ENCODE assay signal across 7 cellular contexts in genomic region chr20:59850018-59850641, GRCh38.
DNase-seq lines count a peak whose midpoint lies in the region; ATAC-seq, FAIRE-seq and TF ChIP-seq lines count a peak whose summit lies in the region.

No MANE protein-coding gene starts in this region.

- H3K36me3 Mint-ChIP-seq in effector memory CD8-positive, alpha-beta T cell (ENCODE audit: insufficient read depth), result no peaks in the 10 kb centered on the region

- DNase-seq in GM12892 (ENCODE audit: insufficient read length) (no peak), NCI-H1105 (lab: John Stamatoyannopoulos, UW) (peak; percentile 27), iris pigment epithelial cell (ENCODE audit: low read depth) (peak; percentile 50), WERI-Rb-1 (no peak)
- no peak for DNase-seq in effector memory CD8-positive, alpha-beta T cell

- no peaks in the 10 kb centered on the region for H3K27me3 Mint-ChIP-seq in effector memory CD8-positive, alpha-beta T cell

- TF ChIP-seq POLR2A in GM12892 (IDR thresholded peaks at IDR 0.05; ENCODE audit: low read depth, low read length), result no peak

- H3K27ac ChIP-seq in WERI-Rb-1, result no peak overlapping the region

- no peaks in the 10 kb centered on the region for H3K9me3 Mint-ChIP-seq in effector memory CD8-positive, alpha-beta T cell

- H3K4me3 Mint-ChIP-seq in effector memory CD8-positive, alpha-beta T cell, result no peak overlapping the region

- H3K9me3 ChIP-seq in WERI-Rb-1 (ENCODE audit: severe bottlenecking), result no peaks in the 10 kb centered on the region

- peak; percentile 67 for FAIRE-seq in GM12892 (lab: Jason Lieb, UNC)

- peaks cover 57% of the 10 kb centered on the region for H3K27me3 ChIP-seq in WERI-Rb-1 (ENCODE audit: insufficient read depth, low read depth, severe bottlenecking)

- H3K4me3 ChIP-seq in WI38 (ENCODE audit: low read depth, low read length) (no peak overlapping the region), WERI-Rb-1 (ENCODE audit: low read depth, low read length) (no peak overlapping the region)

- peak; percentile 30; the same call in 1 of the 2 replicates for TF ChIP-seq CTCF in WI38 (IDR thresholded peaks at IDR 0.05; ENCODE audit: low read depth, low read length)
- no peak; the same call in 1 of the 2 replicates for TF ChIP-seq CTCF in WERI-Rb-1 (IDR thresholded peaks at IDR 0.05; ENCODE audit: low read depth, low read length)

- no peaks in the 10 kb centered on the region for H3K36me3 ChIP-seq in WERI-Rb-1

- no peaks in the 10 kb centered on the region for H3K4me1 Mint-ChIP-seq in effector memory CD8-positive, alpha-beta T cell (ENCODE audit: low read depth in 2 of 2)

- H3K27ac Mint-ChIP-seq in effector memory CD8-positive, alpha-beta T cell, result no peak overlapping the region

- no peak for ATAC-seq in effector memory CD8-positive, alpha-beta T cell (replicated peaks)
- no peak for ATAC-seq in GM19324 (IDR thresholded peaks at IDR 0.05; ENCODE audit: low FRiP score, unreplicated experiment)

Comparison
In these comparisons a context has a peak if more than half of its experiments do, and no peak if none do; other contexts are left out.
1. DNase-seq: peak in NCI-H1105 (single experiment) and iris pigment epithelial cell (single experiment); none in GM12892 (single experiment), WERI-Rb-1 (single experiment) and effector memory CD8-positive, alpha-beta T cell (0 of 3).